ENCODE assay signal across 15 cellular contexts in genomic region chr3:69747511-69748248, GRCh38. TPM values are rescaled to one million over a fixed set of nuclear protein-coding genes. Genes with fewer than 3 reads are reported as not detected.
DNase-seq lines count a peak whose midpoint lies in the region; ATAC-seq, FAIRE-seq and TF ChIP-seq lines count a peak whose summit lies in the region.
"Had no signal": no experiment of that assay in that cellular context is flagged by ENCODE, and none has a peak within 500 bp of the region (broad histone marks: within the 10 kb centered on the region; RNA-seq: fewer than 3 reads in every experiment).

No MANE protein-coding gene starts in this region.

- peak overlapping the region; percentile 72 to 93 (median 90) for H3K27ac ChIP-seq in sigmoid colon
- H3K27ac ChIP-seq: WERI-Rb-1 had no signal

- WGBS in sigmoid colon, 2 donors: 62 to 84% methylated on average over 2 of the region's 2 CpGs

- no peak for TF ChIP-seq POLR2A in sigmoid colon (IDR thresholded peaks at IDR 0.05)

- TF ChIP-seq CTCF in sigmoid colon (IDR thresholded peaks at IDR 0.05): no peak

- DNase-seq in CD1c-positive myeloid dendritic cell (ENCODE audit: extremely low spot score): peak; percentile 91
- DNase-seq in NCI-H226: peak; percentile 38
- no peak for DNase-seq in sigmoid colon
- DNase-seq in HPDE6-E6E7 (ENCODE audit: extremely low spot score): no peak
- DNase-seq in globus pallidus (ENCODE audit: low spot score): no peak
- no peak for DNase-seq in RKO (ENCODE audit: low spot score)
- DNase-seq: Karpas-422, mammary epithelial cell, NCI-H1930, NCI-H748 treated with DMSO at 0.1 percent for 48 hours, WERI-Rb-1 had no signal

- no peak overlapping the region for H3K4me3 ChIP-seq in sigmoid colon

- H3K27me3 ChIP-seq in sigmoid colon: no peaks in the 10 kb centered on the region

- no peaks in the 10 kb centered on the region for H3K36me3 ChIP-seq in sigmoid colon
- H3K36me3 ChIP-seq: WERI-Rb-1 had no signal

- H3K4me1 ChIP-seq in sigmoid colon: peaks cover 0 to 98% (median 92%) of the 10 kb centered on the region in 4 donors

- TF ChIP-seq EP300 in sigmoid colon (IDR thresholded peaks at IDR 0.05): no peak

- FAIRE-seq in endometrium (lab: Jason Lieb, UNC): peak; percentile 88

- no peaks in the 10 kb centered on the region for H3K9me3 ChIP-seq in sigmoid colon

- intact Hi-C loops in sigmoid colon (cut with DNase I): loop anchor here (2.0 kb wide), 1 partner anchor 13 kb away; no protein-coding TSS in a partner anchor

- no peak for ATAC-seq in HG03139 (IDR thresholded peaks at IDR 0.05; ENCODE audit: unreplicated experiment)
- ATAC-seq: activated naive CD4-positive, alpha-beta T cell treated with anti-CD3 and anti-CD28 coated beads, Interleukin-2, amount 50 U/mL, for 72 hours; esophagus mucosa had no signal

RNA-seq across cellular contexts. Expression of gene MITF, which starts 8.4 kb away (rescaled TPM):
- total RNA-seq in sigmoid colon: 10 to 100 TPM; 65.4 to 73.2 (median 67.1) TPM
- 1 to 10 TPM; 2.1 to 6.0 (median 2.9) TPM for polyA plus RNA-seq in sigmoid colon

Comparison
In these comparisons a context has a peak if more than half of its experiments do, and no peak if none do; other contexts are left out.
1. DNase-seq: peak in CD1c-positive myeloid dendritic cell (single experiment) and NCI-H226 (single experiment); none in sigmoid colon (single experiment), HPDE6-E6E7 (single experiment), globus pallidus (single experiment) and RKO (single experiment).